ENCODE assay signal across 10 cellular contexts in the genomic region with DNA sequence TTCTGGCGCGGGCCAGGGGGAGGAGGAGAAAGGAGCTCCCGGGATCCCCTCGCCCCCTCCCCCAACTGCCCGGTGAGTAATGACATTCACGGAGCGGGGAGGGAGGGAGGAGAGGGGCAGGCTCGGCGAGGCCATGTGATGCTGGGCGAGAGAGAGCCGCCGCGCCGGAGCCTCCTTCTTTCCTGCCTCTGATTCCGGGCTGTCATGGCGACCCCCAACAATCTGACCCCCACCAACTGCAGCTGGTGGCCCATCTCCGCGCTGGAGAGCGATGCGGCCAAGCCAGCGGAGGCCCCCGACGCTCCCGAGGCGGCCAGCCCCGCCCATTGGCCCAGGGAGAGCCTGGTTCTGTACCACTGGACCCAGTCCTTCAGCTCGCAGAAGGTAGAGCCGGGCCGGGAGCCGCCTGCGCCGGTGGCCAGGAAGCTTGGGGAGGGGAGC. TPM values are rescaled to one million over a fixed set of nuclear protein-coding genes. Genes with fewer than 3 reads are reported as not detected.
DNase-seq lines count a peak whose midpoint lies in the region; ATAC-seq, FAIRE-seq and TF ChIP-seq lines count a peak whose summit lies in the region.
"Had no signal": no experiment of that assay in that cellular context is flagged by ENCODE, and none has a peak within 500 bp of the region (broad histone marks: within the 10 kb centered on the region; RNA-seq: fewer than 3 reads in every experiment).

A gene (plus strand): TSS at position 178 of the 441 bp plus-strand sequence. CDS start 27 bp downstream, at position 205.

- TF ChIP-seq POLR2A in HepG2 (IDR thresholded peaks at IDR 0.05; ENCODE audit: insufficient read depth in 1 of 2, low read depth in 2 of 2, low read length in 2 of 2): no peak

- H3K9ac ChIP-seq in iPS-15b (ENCODE audit: low read depth, low read length) (no peak within 1 kb of the TSS), HepG2 (ENCODE audit: insufficient read depth, low read depth, low read length) (no peak within 1 kb of the TSS)

- 61% methylated on average over 30 of the region's 32 CpGs for WGBS in HepG2 (ENCODE audit: low lambda C conversion rate)

- H3K4me3 Mint-ChIP-seq in activated naive CD8-positive, alpha-beta T cell: peak within 1 kb of the TSS; percentile 64

- no peak for ATAC-seq in HepG2

- no peak within 1 kb of the TSS for H3K27ac ChIP-seq in HepG2 (ENCODE audit: extremely low read length, insufficient read depth, low read length)

- in situ Hi-C loops in HepG2 (cut with HindIII; ENCODE audit: extremely low pct_ligation_motif_present, low pct_unique_long_range_greater_than_20kb): no loop called here

- intact Hi-C loops in HepG2 (cut with micrococcal nuclease; ENCODE audit: unreplicated experiment): no loop called here

- POLR2A ChIA-PET in HepG2 (lab: Yijun Ruan, JAX): no interaction called here

- H3K4me3 ChIP-seq in iPS-15b (ENCODE audit: low read depth, low read length): peak within 1 kb of the TSS; percentile 76
- no peak within 1 kb of the TSS for H3K4me3 ChIP-seq in HepG2 (replicated peaks in 1 of 3; ENCODE audit: insufficient read depth in 1 of 3, low read depth in 2 of 3, low read length in 3 of 3)

- no peak for FAIRE-seq in HepG2 (lab: Jason Lieb, UNC)
- FAIRE-seq: GM18507 had no signal

- H4K20me1 ChIP-seq in HepG2 (ENCODE audit: insufficient read depth, low read length): no peaks in the 10 kb centered on the region

- H3K36me3 Mint-ChIP-seq in activated naive CD8-positive, alpha-beta T cell: peaks cover 3% of the 10 kb centered on the region

- H3K4me2 ChIP-seq in HepG2 (ENCODE audit: low read depth, low read length): no peak within 1 kb of the TSS

- H3K27me3 Mint-ChIP-seq in activated naive CD8-positive, alpha-beta T cell: peaks cover 6% of the 10 kb centered on the region

- H3K27me3 ChIP-seq in iPS-15b (ENCODE audit: control insufficient read depth, insufficient read depth, low read length) (peaks cover 7% of the 10 kb centered on the region), HepG2 (ENCODE audit: control insufficient read depth in 1 of 2, insufficient read depth in 2 of 2, low read length in 2 of 2) (no peaks in the 10 kb centered on the region; a peak in 3 of 5 replicates)

- no peak for TF ChIP-seq CTCF in GM10266 (IDR thresholded peaks at IDR 0.05; ENCODE audit: control insufficient read depth, insufficient read depth, low read depth, missing control alignments)
- TF ChIP-seq CTCF in HepG2 (CRISPR knock-in tag; IDR thresholded peaks at IDR 0.05): no peak

- TF ChIP-seq RAD21 in HepG2 (CRISPR knock-in tag; IDR thresholded peaks at IDR 0.05): no peak

- no peaks in the 10 kb centered on the region for H3K9me3 ChIP-seq in iPS-15b (ENCODE audit: control insufficient read depth, insufficient read depth, low read length)
- no peaks in the 10 kb centered on the region for H3K9me3 ChIP-seq in HepG2 (ENCODE audit: low read length)

- TF ChIP-seq EP300 in HepG2 (IDR thresholded peaks at IDR 0.05; ENCODE audit: low read depth in 2 of 2, low read length in 2 of 2) (no peak), HepG2 (CRISPR knock-in tag; IDR thresholded peaks at IDR 0.05; ENCODE audit: borderline replicate concordance) (no peak)

- CTCF ChIA-PET in HepG2 (lab: Yijun Ruan, JAX; ENCODE audit: low intra/inter-chr PET ratio, low total read pairs): interaction anchor here (1.7 kb wide), 1 partner anchor 64 kb away, joined by 12 read pairs; a partner anchor contains a TSS

- H3K4me1 ChIP-seq in iPS-15b (ENCODE audit: control insufficient read depth, insufficient read depth, low read length) (peaks cover 10% of the 10 kb centered on the region), HepG2 (ENCODE audit: insufficient read depth, low read length) (no peaks in the 10 kb centered on the region)

- no peak within 1 kb of the TSS for H2AFZ ChIP-seq in HepG2 (ENCODE audit: low read length)

- DNase-seq in NCI-H345 (lab: John Stamatoyannopoulos, UW): peak; percentile 43
- no peak for DNase-seq in NCI-H345 treated with DMSO at 0.1 percent for 48 hours (lab: John Stamatoyannopoulos, UW; ENCODE audit: unreplicated experiment)
- peak; percentile 27 for DNase-seq in superior temporal gyrus (ENCODE audit: extremely low spot score)
- DNase-seq in GM19240 (ENCODE audit: insufficient read length, low spot score): no peak
- no peak for DNase-seq in GM10266 (ENCODE audit: extremely low spot score)
- DNase-seq in HepG2 (ENCODE audit: low spot score): no peak
- DNase-seq: ACHN had no signal

- H3K36me3 ChIP-seq in iPS-15b (ENCODE audit: control insufficient read depth, insufficient read depth, low read length) (no peaks in the 10 kb centered on the region), HepG2 (replicated peaks in 1 of 2; ENCODE audit: control insufficient read depth in 1 of 2, insufficient read depth in 2 of 2, low read length in 2 of 2) (no peaks in the 10 kb centered on the region)

- no peaks in the 10 kb centered on the region for H3K79me2 ChIP-seq in HepG2 (ENCODE audit: insufficient read depth, low read length)

- no peaks in the 10 kb centered on the region for H3K9me3 Mint-ChIP-seq in activated naive CD8-positive, alpha-beta T cell (ENCODE audit: low read depth)

- no peak within 1 kb of the TSS for H3K27ac Mint-ChIP-seq in activated naive CD8-positive, alpha-beta T cell

- peaks cover 9% of the 10 kb centered on the region for H3K4me1 Mint-ChIP-seq in activated naive CD8-positive, alpha-beta T cell (ENCODE audit: low read depth)

- BruUV-seq in HepG2 (replicated peaks; lab: Mats Ljungman, UMichigan): no TSS peak

TF ChIP-seq in HepG2, 621 proteins besides CTCF, POLR2A, EP300 and RAD21:
- no peak for TF ChIP-seq THAP11 (CRISPR knock-in tag; IDR thresholded peaks at IDR 0.05)
- TF ChIP-seq WIZ (CRISPR knock-in tag; IDR thresholded peaks at IDR 0.05): no peak
- TF ChIP-seq, protein P1, sequence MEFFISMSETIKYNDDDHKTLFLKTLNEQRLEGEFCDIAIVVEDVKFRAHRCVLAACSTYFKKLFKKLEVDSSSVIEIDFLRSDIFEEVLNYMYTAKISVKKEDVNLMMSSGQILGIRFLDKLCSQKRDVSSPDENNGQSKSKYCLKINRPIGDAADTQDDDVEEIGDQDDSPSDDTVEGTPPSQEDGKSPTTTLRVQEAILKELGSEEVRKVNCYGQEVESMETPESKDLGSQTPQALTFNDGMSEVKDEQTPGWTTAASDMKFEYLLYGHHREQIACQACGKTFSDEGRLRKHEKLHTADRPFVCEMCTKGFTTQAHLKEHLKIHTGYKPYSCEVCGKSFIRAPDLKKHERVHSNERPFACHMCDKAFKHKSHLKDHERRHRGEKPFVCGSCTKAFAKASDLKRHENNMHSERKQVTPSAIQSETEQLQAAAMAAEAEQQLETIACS (CRISPR knock-in tag; IDR thresholded peaks at IDR 0.05): no peak
- TF ChIP-seq MAFG (CRISPR knock-in tag; IDR thresholded peaks at IDR 0.05): no peak

RNA-seq across cellular contexts. Expression of the gene that starts here (rescaled TPM):
- not detected in 2 replicates for total RNA-seq in HepG2 (2016; rRNA removed; fragmentation: Illumina TruSeq; extraction: Trizol)
- total RNA-seq in HepG2 (2016; cell fraction: cytosol; rRNA removed; fragmentation: Illumina TruSeq; extraction: Trizol; ENCODE audit: low read depth): not detected in 2 replicates
- not detected in 2 replicates for total RNA-seq in HepG2 (2016; cell fraction: insoluble cytoplasmic fraction; rRNA removed; fragmentation: Illumina TruSeq; extraction: Trizol)
- total RNA-seq in HepG2 (2016; cell fraction: membrane; rRNA removed; fragmentation: Illumina TruSeq; extraction: Trizol): not detected in 2 replicates
- not detected in 2 replicates for total RNA-seq in HepG2 (2016; cell fraction: nucleus; rRNA removed; fragmentation: Illumina TruSeq; extraction: Trizol)
- polyA plus RNA-seq in HepG2 (2011; rRNA removed): 0.04 and 0.13 TPM in 2 replicates
- 0.26 TPM in 1 of 2 replicates, not detected in the other for polyA plus RNA-seq in HepG2 (2011; cell fraction: cytosol; rRNA removed)
- polyA plus RNA-seq in HepG2 (2011; cell fraction: nucleus; rRNA removed): 0.26 TPM in 1 of 2 replicates, not detected in the other
- 0.47 and 0.64 TPM in 2 replicates for polyA plus RNA-seq in HepG2 (2012)
- polyA plus RNA-seq in HepG2 (2016; cell fraction: cytosol; fragmentation: Illumina TruSeq; extraction: Trizol; ENCODE audit: low read depth): not detected in 2 replicates
- not detected in 2 replicates for polyA plus RNA-seq in HepG2 (2016; cell fraction: insoluble cytoplasmic fraction; fragmentation: Illumina TruSeq; extraction: Trizol; ENCODE audit: low read depth)
- polyA plus RNA-seq in HepG2 (2016; cell fraction: membrane; fragmentation: Illumina TruSeq; extraction: Trizol; ENCODE audit: low read depth): not detected in 2 replicates
- polyA plus RNA-seq in HepG2 (2016; cell fraction: nucleus; fragmentation: Illumina TruSeq; extraction: Trizol; ENCODE audit: insufficient read depth, low read depth): not detected in 2 replicates
- not detected in 2 replicates for polyA minus RNA-seq in HepG2 (2011; rRNA and poly(A)+ RNA removed; ENCODE audit: low replicate concordance)
- polyA minus RNA-seq in HepG2 (2011; cell fraction: cytosol; rRNA and poly(A)+ RNA removed): not detected in 2 replicates
- polyA minus RNA-seq in HepG2 (2011; cell fraction: nucleus; rRNA and poly(A)+ RNA removed): not detected in 2 replicates

Comparison
In these comparisons a context has a peak if more than half of its experiments do, and no peak if none do; other contexts are left out.
1. DNase-seq: peak in NCI-H345 (single experiment) and superior temporal gyrus (single experiment); none in NCI-H345 treated with DMSO at 0.1 percent for 48 hours (single experiment), GM19240 (single experiment), GM10266 (single experiment) and HepG2 (single experiment).